In the genomic region with DNA sequence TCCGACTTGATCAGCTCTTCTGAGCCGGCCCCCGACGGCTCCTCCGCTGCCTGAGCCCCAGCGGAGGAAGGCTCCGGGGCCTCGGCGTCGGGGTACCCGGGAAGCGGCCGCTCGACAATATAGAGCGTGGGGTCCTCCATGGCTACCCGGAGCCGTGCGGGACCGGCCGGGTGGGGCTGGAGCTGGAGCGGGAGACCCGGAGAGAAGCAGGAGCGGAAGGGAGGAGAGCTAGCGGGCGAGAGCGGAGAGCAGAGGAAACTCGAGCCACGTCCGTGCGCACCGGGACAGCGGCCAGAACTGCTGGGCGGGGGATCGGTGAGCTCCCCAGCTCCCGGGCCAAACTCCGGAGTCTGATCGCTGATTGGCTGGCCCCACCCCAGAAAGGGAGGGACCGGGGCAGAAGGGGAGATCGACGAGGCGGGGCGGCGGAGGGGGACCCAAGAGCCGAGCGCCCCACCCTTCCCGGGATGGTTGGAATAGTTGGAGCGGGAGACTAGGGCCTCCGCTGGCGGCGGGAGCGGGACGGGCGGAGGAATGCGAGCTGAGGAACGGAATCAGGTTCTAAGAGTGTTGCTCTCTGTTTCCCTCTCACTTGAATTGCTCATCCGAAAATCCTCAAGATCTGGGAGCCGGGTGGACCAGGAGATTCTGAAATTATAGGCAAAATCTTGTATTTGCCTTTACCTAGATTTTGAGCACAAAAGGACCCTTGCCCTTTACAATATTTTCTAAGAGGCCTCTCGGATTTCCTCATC, we compare ENCODE assay signal across 8 cellular contexts. TPM values are rescaled to one million over a fixed set of nuclear protein-coding genes. Genes with fewer than 3 reads are reported as not detected.
DNase-seq lines count a peak whose midpoint lies in the region; ATAC-seq and TF ChIP-seq lines count a peak whose summit lies in the region.

A gene with protein sequence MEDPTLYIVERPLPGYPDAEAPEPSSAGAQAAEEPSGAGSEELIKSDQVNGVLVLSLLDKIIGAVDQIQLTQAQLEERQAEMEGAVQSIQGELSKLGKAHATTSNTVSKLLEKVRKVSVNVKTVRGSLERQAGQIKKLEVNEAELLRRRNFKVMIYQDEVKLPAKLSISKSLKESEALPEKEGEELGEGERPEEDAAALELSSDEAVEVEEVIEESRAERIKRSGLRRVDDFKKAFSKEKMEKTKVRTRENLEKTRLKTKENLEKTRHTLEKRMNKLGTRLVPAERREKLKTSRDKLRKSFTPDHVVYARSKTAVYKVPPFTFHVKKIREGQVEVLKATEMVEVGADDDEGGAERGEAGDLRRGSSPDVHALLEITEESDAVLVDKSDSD (minus strand): TSS at position 299 of the 755 bp plus-strand sequence. CDS start 159 bp downstream, at position 140.

- H3K79me2 ChIP-seq in smooth muscle cell (ENCODE audit: low read depth) = peaks cover 49% of the 10 kb centered on the region

- H3K4me2 ChIP-seq in smooth muscle cell = peak within 1 kb of the TSS; percentile 97

- no peak for TF ChIP-seq CTCF in smooth muscle cell (IDR thresholded peaks at IDR 0.05; ENCODE audit: borderline replicate concordance, insufficient read depth, poor library complexity, severe bottlenecking)

- H3K9me3 ChIP-seq in CD4-positive, CD25-positive, alpha-beta regulatory T cell (ENCODE audit: control insufficient read depth in 2 of 2, low read length in 2 of 2) = no peaks in the 10 kb centered on the region
- H3K9me3 ChIP-seq in T-helper 17 cell (ENCODE audit: control insufficient read depth, low read length, poor library complexity, severe bottlenecking) (no peaks in the 10 kb centered on the region), duodenal mucosa (ENCODE audit: control insufficient read depth in 1 of 2, low read length in 2 of 2) (no peaks in the 10 kb centered on the region), smooth muscle cell (replicated peaks; ENCODE audit: low read depth) (no peaks in the 10 kb centered on the region)

- POLR2A ChIA-PET in HEK293T (lab: Yijun Ruan, JAX) = interaction anchor here (0.6 to 2.1 kb wide), 18 partner anchors 8 to 405 kb away, joined by 3 to 14 read pairs (median 3); a partner anchor contains a TSS

- peak within 1 kb of the TSS; percentile 80 to 87 (median 86) for H3K4me3 Mint-ChIP-seq in CD4-positive, CD25-positive, alpha-beta regulatory T cell
- H3K4me3 Mint-ChIP-seq in T-helper 17 cell = peak within 1 kb of the TSS; percentile 93

- CTCF ChIA-PET in HEK293T (lab: Yijun Ruan, JAX) = interaction anchor here (0.9 to 2.1 kb wide), 8 partner anchors 13 to 201 kb away, joined by 3 to 10 read pairs (median 4); no protein-coding TSS in a partner anchor

- peaks cover 71% of the 10 kb centered on the region for H3K27me3 Mint-ChIP-seq in CD4-positive, CD25-positive, alpha-beta regulatory T cell
- peaks cover 29% of the 10 kb centered on the region for H3K27me3 Mint-ChIP-seq in T-helper 17 cell

- H3K4me1 Mint-ChIP-seq in CD4-positive, CD25-positive, alpha-beta regulatory T cell = peaks cover 0 to 24% (median 12%) of the 10 kb centered on the region in 4 donors
- peaks cover 8% of the 10 kb centered on the region for H3K4me1 Mint-ChIP-seq in T-helper 17 cell

- peaks cover 21% of the 10 kb centered on the region for H3F3A ChIP-seq in smooth muscle cell (ENCODE audit: low read depth)

- peak in 1 of 2 donors; percentile 16 for ATAC-seq in CD4-positive, CD25-positive, alpha-beta regulatory T cell (ENCODE audit: low read depth in 2 of 2)
- ATAC-seq in T-helper 17 cell (peak; percentile 48), GM19463 (IDR thresholded peaks at IDR 0.05; ENCODE audit: unreplicated experiment) (no peak)

- no peak within 1 kb of the TSS for H3K27ac ChIP-seq in CD4-positive, CD25-positive, alpha-beta regulatory T cell (ENCODE audit: insufficient read depth, low read length, poor library complexity, severe bottlenecking)
- H3K27ac ChIP-seq in duodenal mucosa (ENCODE audit: low read depth, low read length) = peak within 1 kb of the TSS; percentile 70
- peak within 1 kb of the TSS; percentile 81 for H3K27ac ChIP-seq in layer of hippocampus (ENCODE audit: low read depth, low read length)
- peak within 1 kb of the TSS; percentile 99 for H3K27ac ChIP-seq in smooth muscle cell (ENCODE audit: low read depth)

- peaks cover 41% of the 10 kb centered on the region for H4K20me1 ChIP-seq in smooth muscle cell (ENCODE audit: low read depth)

- DNase-seq in CD4-positive, CD25-positive, alpha-beta regulatory T cell = no peak
- DNase-seq in HEK293T (ENCODE audit: extremely low spot score) (peak; percentile 76), T-helper 17 cell (no peak), smooth muscle cell (lab: John Stamatoyannopoulos, UW; ENCODE audit: unreplicated experiment) (peak; percentile 84), NCI-H526 treated with DMSO at 0.1 percent for 48 hours (lab: John Stamatoyannopoulos, UW) (no peak)

- H3K27ac Mint-ChIP-seq in CD4-positive, CD25-positive, alpha-beta regulatory T cell = peak within 1 kb of the TSS in 2 of 3 donors; percentile 75 to 77
- no peak within 1 kb of the TSS for H3K27ac Mint-ChIP-seq in T-helper 17 cell

- 3% methylated on average over 51 of the region's 58 CpGs for WGBS in smooth muscle cell (ENCODE audit: low lambda C conversion rate)

- H3K9ac ChIP-seq in duodenal mucosa (ENCODE audit: low read depth in 1 of 2, low read length in 2 of 2) (peak within 1 kb of the TSS; percentile 51 to 70), smooth muscle cell (ENCODE audit: low read depth) (peak within 1 kb of the TSS; percentile 97)

- H3K4me3 ChIP-seq in CD4-positive, CD25-positive, alpha-beta regulatory T cell (ENCODE audit: low read depth, low read length) = no peak within 1 kb of the TSS
- H3K4me3 ChIP-seq in duodenal mucosa (ENCODE audit: low read depth in 1 of 2, low read length in 2 of 2) = peak within 1 kb of the TSS; percentile 76 to 86
- H3K4me3 ChIP-seq in smooth muscle cell = peak within 1 kb of the TSS; percentile 99

- peaks cover 19% of the 10 kb centered on the region for H3K4me1 ChIP-seq in CD4-positive, CD25-positive, alpha-beta regulatory T cell (ENCODE audit: control insufficient read depth, insufficient read depth, low read length, poor library complexity, severe bottlenecking)
- H3K4me1 ChIP-seq in duodenal mucosa (ENCODE audit: control insufficient read depth in 1 of 2, insufficient read depth in 2 of 2, low read length in 2 of 2) = peaks cover 0 to 6% of the 10 kb centered on the region in 2 donors
- peaks cover 20% of the 10 kb centered on the region for H3K4me1 ChIP-seq in smooth muscle cell (ENCODE audit: low read depth)

- no peaks in the 10 kb centered on the region for H3K36me3 ChIP-seq in CD4-positive, CD25-positive, alpha-beta regulatory T cell (ENCODE audit: control insufficient read depth, insufficient read depth, low read length)
- no peaks in the 10 kb centered on the region for H3K36me3 ChIP-seq in duodenal mucosa (ENCODE audit: control insufficient read depth in 1 of 2, insufficient read depth in 2 of 2, low read length in 2 of 2)
- H3K36me3 ChIP-seq in smooth muscle cell (ENCODE audit: low read depth) = no peaks in the 10 kb centered on the region

- H3K9me3 Mint-ChIP-seq in CD4-positive, CD25-positive, alpha-beta regulatory T cell = no peaks in the 10 kb centered on the region

- peaks cover 8% of the 10 kb centered on the region for H3K27me3 ChIP-seq in CD4-positive, CD25-positive, alpha-beta regulatory T cell (ENCODE audit: control insufficient read depth, insufficient read depth, low read length)
- H3K27me3 ChIP-seq in duodenal mucosa (ENCODE audit: control insufficient read depth in 1 of 2, insufficient read depth in 2 of 2, low read length in 2 of 2) (peaks cover 12 to 13% of the 10 kb centered on the region in 2 donors), layer of hippocampus (ENCODE audit: control insufficient read depth, insufficient read depth, low read length) (peaks cover 4% of the 10 kb centered on the region), smooth muscle cell (ENCODE audit: low read depth) (no peaks in the 10 kb centered on the region)

- H3K36me3 Mint-ChIP-seq in CD4-positive, CD25-positive, alpha-beta regulatory T cell = no peaks in the 10 kb centered on the region
- H3K36me3 Mint-ChIP-seq in T-helper 17 cell (ENCODE audit: low read depth) = no peaks in the 10 kb centered on the region

- no peak within 1 kb of the TSS for H2AFZ ChIP-seq in smooth muscle cell (ENCODE audit: low read depth)

TF ChIP-seq in HEK293T, 16 proteins besides CTCF, POLR2A, EP300 and RAD21:
- TF ChIP-seq L3MBTL2 (conservative IDR thresholded peaks at IDR 0.05) = no peak; the same call in 1 of the 2 replicates
- no peak for TF ChIP-seq SUZ12 (IDR thresholded peaks at IDR 0.05)
- no peak for TF ChIP-seq BHLHE40 (IDR thresholded peaks at IDR 0.05; ENCODE audit: borderline replicate concordance)
- TF ChIP-seq LEF1 (IDR thresholded peaks at IDR 0.05; ENCODE audit: borderline replicate concordance) = no peak
- TF ChIP-seq HDGF (IDR thresholded peaks at IDR 0.05; ENCODE audit: borderline replicate concordance) = no peak
- TF ChIP-seq TARDBP (IDR thresholded peaks at IDR 0.05) = no peak
- no peak for TF ChIP-seq FOXM1 (IDR thresholded peaks at IDR 0.05; ENCODE audit: borderline replicate concordance)
- no peak for TF ChIP-seq ZNF384 (IDR thresholded peaks at IDR 0.05)
- TF ChIP-seq ARNT (IDR thresholded peaks at IDR 0.05) = no peak
- TF ChIP-seq ELF4 (IDR thresholded peaks at IDR 0.05) = no peak
- no peak for TF ChIP-seq FOXK2 (IDR thresholded peaks at IDR 0.05)
- TF ChIP-seq NFRKB (IDR thresholded peaks at IDR 0.05) = no peak
- TF ChIP-seq CTBP1 (IDR thresholded peaks at IDR 0.05; ENCODE audit: borderline replicate concordance) = no peak
- no peak for TF ChIP-seq SP1 (IDR thresholded peaks at IDR 0.05)
- TF ChIP-seq, protein P1, sequence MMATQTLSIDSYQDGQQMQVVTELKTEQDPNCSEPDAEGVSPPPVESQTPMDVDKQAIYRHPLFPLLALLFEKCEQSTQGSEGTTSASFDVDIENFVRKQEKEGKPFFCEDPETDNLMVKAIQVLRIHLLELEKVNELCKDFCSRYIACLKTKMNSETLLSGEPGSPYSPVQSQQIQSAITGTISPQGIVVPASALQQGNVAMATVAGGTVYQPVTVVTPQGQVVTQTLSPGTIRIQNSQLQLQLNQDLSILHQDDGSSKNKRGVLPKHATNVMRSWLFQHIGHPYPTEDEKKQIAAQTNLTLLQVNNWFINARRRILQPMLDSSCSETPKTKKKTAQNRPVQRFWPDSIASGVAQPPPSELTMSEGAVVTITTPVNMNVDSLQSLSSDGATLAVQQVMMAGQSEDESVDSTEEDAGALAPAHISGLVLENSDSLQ (IDR thresholded peaks at IDR 0.05) = no peak
- TF ChIP-seq FOXA1 (IDR thresholded peaks at IDR 0.05) = no peak

RNA-seq across cellular contexts. Expression of the gene that starts here (rescaled TPM):
- total RNA-seq in CD4-positive, CD25-positive, alpha-beta regulatory T cell = 1.1 TPM
- under 1 TPM; 0.03 to 0.31 (median 0.14) TPM for polyA plus RNA-seq in CD4-positive, CD25-positive, alpha-beta regulatory T cell
- total RNA-seq in T-helper 17 cell = under 1 TPM; 0.47 to 0.90 TPM
- 116 and 117 TPM in 2 replicates for total RNA-seq in smooth muscle cell
- polyA plus RNA-seq in smooth muscle cell = 237 and 255 TPM in 2 replicates

Comparison
In these comparisons a context has a peak if more than half of its experiments do, and no peak if none do; other contexts are left out.
1. RNA of the gene that starts here (total RNA-seq): 116 to 117 TPM in smooth muscle cell; 1.1 TPM in CD4-positive, CD25-positive, alpha-beta regulatory T cell (single experiment) and 0.47 to 0.90 TPM in T-helper 17 cell; every median in the first group is over 10 times any median in the second.
2. RNA of the gene that starts here (polyA plus RNA-seq): 237 to 255 TPM in smooth muscle cell; 0.03 to 0.31 TPM in CD4-positive, CD25-positive, alpha-beta regulatory T cell; every median in the first group is over 100 times any median in the second.
3. Peak in ATAC-seq in T-helper 17 cell; RNA of the gene not detected or under 1 TPM.
4. DNase-seq: peak in HEK293T (single experiment) and smooth muscle cell (single experiment); none in CD4-positive, CD25-positive, alpha-beta regulatory T cell (0 of 3), T-helper 17 cell (0 of 3) and NCI-H526 treated with DMSO at 0.1 percent for 48 hours (single experiment).